8 cellular contexts compared by ENCODE assay signal in genomic region chr17:77098884-77099545, GRCh38. TPM values are rescaled to one million over a fixed set of nuclear protein-coding genes. Genes with fewer than 3 reads are reported as not detected.
A peak's percentile ranks its signal among the peaks of the same experiment; 100 is the strongest.
DNase-seq lines count a peak whose midpoint lies in the region; ATAC-seq and TF ChIP-seq lines count a peak whose summit lies in the region.

No MANE protein-coding gene starts in this region.

- no peak overlapping the region for H3K4me2 ChIP-seq in SK-N-SH

- H3K9me3 Mint-ChIP-seq in nephron progenitor cell = no peaks in the 10 kb centered on the region

- TF ChIP-seq EP300 in SK-N-SH (IDR thresholded peaks at IDR 0.05; ENCODE audit: borderline replicate concordance in 1 of 2, low read depth in 1 of 2, low read length in 1 of 2) = no peak

- H2AFZ ChIP-seq in SK-N-SH (ENCODE audit: low read depth) = no peak overlapping the region

- H3K9me3 ChIP-seq in SK-N-SH = no peaks in the 10 kb centered on the region

- no peaks in the 10 kb centered on the region for H3K9me2 ChIP-seq in SK-N-SH

- WGBS in SK-N-SH (ENCODE audit: low lambda C conversion rate) = 71% methylated on average over 9 of the region's 9 CpGs

- peaks cover 26% of the 10 kb centered on the region for H3F3A ChIP-seq in SK-N-SH (replicated peaks; ENCODE audit: insufficient read depth)

- 0 out of 2 replicates have a peak, but pooled peaks cover 4% of the 10 kb centered on the region for H3K79me2 ChIP-seq in SK-N-SH (ENCODE audit: insufficient read depth)

- no peaks in the 10 kb centered on the region for H4K20me1 ChIP-seq in SK-N-SH (ENCODE audit: insufficient read depth)

- no peak overlapping the region for H3K27ac ChIP-seq in SK-N-SH (ENCODE audit: low read depth in 2 of 2, low read length in 1 of 2)

- peaks cover 49% of the 10 kb centered on the region for H3K4me1 Mint-ChIP-seq in nephron progenitor cell

- H3K4me3 Mint-ChIP-seq in nephron progenitor cell = no peak overlapping the region

- H3K27ac Mint-ChIP-seq in nephron progenitor cell = peak overlapping the region; percentile 22

- H3K36me3 ChIP-seq in SK-N-SH (replicated peaks in 1 of 2; ENCODE audit: control insufficient read depth in 1 of 2, insufficient read depth in 2 of 2, low read length in 1 of 2) = peaks cover 12 to 27% of the 10 kb centered on the region in 2 experiments

- ATAC-seq in HG02759 (IDR thresholded peaks at IDR 0.05; ENCODE audit: unreplicated experiment) (no peak), GM19463 (IDR thresholded peaks at IDR 0.05; ENCODE audit: unreplicated experiment) (no peak)

- TF ChIP-seq RAD21 in SK-N-SH (IDR thresholded peaks at IDR 0.05; ENCODE audit: low read length) = no peak

- H3K27me3 Mint-ChIP-seq in nephron progenitor cell (ENCODE audit: low read depth, poor library complexity) = no peaks in the 10 kb centered on the region

- DNase-seq in CD1c-positive myeloid dendritic cell (ENCODE audit: extremely low spot score) (peak; percentile 85), SK-N-SH (no peak), epidermal melanocyte (ENCODE audit: insufficient read length, low spot score) (peak; percentile 42), nephron progenitor cell (no peak), NCI-H524 (lab: John Stamatoyannopoulos, UW) (no peak)
- no peak for DNase-seq in stimulated activated CD4-positive, alpha-beta T cell treated with anti-CD3 and anti-CD28 coated beads, Interleukin-2, amount 100 ng/mL, for 48 hours

- no peak overlapping the region for H3K9ac ChIP-seq in SK-N-SH

- H3K4me1 ChIP-seq in SK-N-SH (ENCODE audit: control insufficient read depth in 1 of 2, insufficient read depth in 2 of 2, low read depth in 1 of 2, low read length in 1 of 2) = no peaks in the 10 kb centered on the region

- H3K27me3 ChIP-seq in SK-N-SH (ENCODE audit: insufficient read depth) = no peaks in the 10 kb centered on the region

- no peak overlapping the region for H3K4me3 ChIP-seq in SK-N-SH (ENCODE audit: low read depth in 2 of 2, low read length in 1 of 2)

- H3K36me3 Mint-ChIP-seq in nephron progenitor cell (ENCODE audit: low read depth) = peaks cover 35% of the 10 kb centered on the region

- TF ChIP-seq CTCF in SK-N-SH (IDR thresholded peaks at IDR 0.05) (no peak), nephron progenitor cell (IDR thresholded peaks at IDR 0.05) (no peak)

- CTCF ChIA-PET in SK-N-SH (lab: Yijun Ruan, JAX) = interaction anchor here (0.7 to 5.0 kb wide), 6 partner anchors 9 to 148 kb away, joined by 3 to 19 read pairs (median 4); no protein-coding TSS in a partner anchor

- POLR2A ChIA-PET in SK-N-SH (lab: Yijun Ruan, JAX) = no interaction called here

TF ChIP-seq in SK-N-SH, 30 proteins besides CTCF, POLR2A, EP300 and RAD21:
- TF ChIP-seq GATA2 (CRISPR knock-in tag; IDR thresholded peaks at IDR 0.05) = no peak
- 0 out of 2 replicates have a peak, but pooled peaks have one; percentile 14 for TF ChIP-seq MAX (IDR thresholded peaks at IDR 0.05; ENCODE audit: low read depth)
- TF ChIP-seq USF2 (IDR thresholded peaks at IDR 0.05; ENCODE audit: borderline replicate concordance, low read depth, low read length) = no peak
- peak; percentile 63; the same call in 1 of the 2 replicates for TF ChIP-seq USF1 (IDR thresholded peaks at IDR 0.05; ENCODE audit: borderline replicate concordance, low read depth)
- no peak for TF ChIP-seq TAF1 (IDR thresholded peaks at IDR 0.05; ENCODE audit: borderline replicate concordance, low read depth, low read length)
- no peak for TF ChIP-seq ELF1 (IDR thresholded peaks at IDR 0.05)
- TF ChIP-seq EZH2phosphoT487 (IDR thresholded peaks at IDR 0.05; ENCODE audit: borderline replicate concordance, low read depth) = no peak
- TF ChIP-seq REST (IDR thresholded peaks at IDR 0.05; ENCODE audit: low read depth, low read length) = no peak
- no peak for TF ChIP-seq FOXJ3 (CRISPR knock-in tag; IDR thresholded peaks at IDR 0.05)

RNA-seq across cellular contexts. Expression of gene SEC14L1, which starts 41.8 kb away (rescaled TPM):
- polyA plus RNA-seq in SK-N-SH (2012; rRNA removed) = 45.1 and 62.4 TPM in 2 replicates
- 54.4 and 58.5 TPM in 2 replicates for polyA plus RNA-seq in SK-N-SH (2012; cell fraction: cytosol; rRNA removed)
- polyA plus RNA-seq in SK-N-SH (2012; cell fraction: nucleus; rRNA removed) = 48.9 and 66.1 TPM in 2 replicates

Comparison
In these comparisons a context has a peak if more than half of its experiments do, and no peak if none do; other contexts are left out.
1. DNase-seq: peak in CD1c-positive myeloid dendritic cell (single experiment) and epidermal melanocyte (single experiment); none in SK-N-SH (single experiment), nephron progenitor cell (single experiment), NCI-H524 (0 of 2) and stimulated activated CD4-positive, alpha-beta T cell treated with anti-CD3 and anti-CD28 coated beads, Interleukin-2, amount 100 ng/mL, for 48 hours (0 of 2).